ENCODE assay signal across 13 cellular contexts in the genomic region with DNA sequence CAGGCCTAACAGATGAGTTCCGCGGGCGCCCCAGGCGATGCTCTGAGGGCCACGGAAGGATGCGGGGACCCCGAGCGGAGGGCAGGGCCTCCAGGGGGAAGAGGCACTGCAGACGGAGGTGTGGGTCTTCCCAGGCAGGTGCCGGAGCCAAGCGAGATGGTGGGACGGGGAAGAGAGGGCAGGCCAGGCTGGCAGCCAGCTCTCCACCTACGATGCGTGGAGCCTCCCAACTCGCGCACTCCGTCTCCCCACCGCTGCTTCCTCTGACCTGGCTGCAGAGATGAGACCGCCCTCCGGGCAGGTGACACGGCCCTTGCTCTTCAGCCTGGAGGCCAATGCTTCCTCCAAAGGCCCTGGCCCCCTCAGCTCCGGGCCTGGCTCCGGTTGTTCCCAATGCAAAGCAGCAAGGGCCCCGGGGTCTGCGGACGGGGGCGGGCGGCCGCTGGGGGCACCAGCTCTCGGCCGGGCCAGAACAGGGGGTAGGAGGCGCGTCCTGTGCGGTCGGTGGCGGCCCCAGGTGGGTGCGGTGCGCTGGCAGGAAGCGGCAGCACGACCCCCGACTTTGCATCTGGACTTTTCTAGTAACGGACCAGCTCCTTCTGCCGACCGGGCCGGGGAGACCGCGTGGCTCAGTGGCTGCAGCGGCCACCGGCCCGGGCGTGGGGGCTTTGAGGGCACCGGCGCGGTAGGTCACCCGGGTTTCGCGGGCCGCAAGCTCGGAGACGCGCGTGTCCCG. TPM values are rescaled to one million over a fixed set of nuclear protein-coding genes. Genes with fewer than 3 reads are reported as not detected.
DNase-seq lines count a peak whose midpoint lies in the region; ATAC-seq, FAIRE-seq and TF ChIP-seq lines count a peak whose summit lies in the region.
"Had no signal": no experiment of that assay in that cellular context is flagged by ENCODE, and none has a peak within 500 bp of the region (broad histone marks: within the 10 kb centered on the region; RNA-seq: fewer than 3 reads in every experiment).

No MANE protein-coding gene starts in this region.

- peaks cover 97% of the 10 kb centered on the region for H3K27me3 ChIP-seq in BLaER1
- peaks cover 56% of the 10 kb centered on the region for H3K27me3 ChIP-seq in NT2/D1 (ENCODE audit: insufficient read depth, insufficient read length)
- peaks cover 22% of the 10 kb centered on the region for H3K27me3 ChIP-seq in hepatocyte
- peaks cover 4% of the 10 kb centered on the region for H3K27me3 ChIP-seq in prostate gland (replicated peaks; ENCODE audit: insufficient read depth)

- DNase-seq in NT2/D1 (ENCODE audit: low read depth, low spot score) (no peak), hepatocyte (ENCODE audit: low spot score) (no peak), prostate gland (ENCODE audit: low spot score) (no peak), NCI-H510A treated with DMSO at 0.1 percent for 48 hours (lab: John Stamatoyannopoulos, UW) (no peak), GM12891 (ENCODE audit: insufficient read length, low spot score) (no peak), DMS 273 treated with DMSO at 0.1 percent for 48 hours (lab: John Stamatoyannopoulos, UW) (no peak)
- DNase-seq: IMR-90, mesenchymal stem cell, NCI-H510A, T1000 had no signal

- peak overlapping the region; percentile 66 for H3K4me3 ChIP-seq in BLaER1
- peak overlapping the region; percentile 56 for H3K4me3 ChIP-seq in NT2/D1 (ENCODE audit: insufficient read length, low read depth)
- peak overlapping the region; percentile 61 for H3K4me3 ChIP-seq in hepatocyte
- H3K4me3 ChIP-seq in prostate gland, result peak overlapping the region; percentile 27 to 39

- H3K79me2 ChIP-seq in hepatocyte, result no peaks in the 10 kb centered on the region

- H3K9me3 ChIP-seq in BLaER1 (no peaks in the 10 kb centered on the region), NT2/D1 (ENCODE audit: insufficient read depth, low read length) (peaks cover 4% of the 10 kb centered on the region; the same call in 1 of the 2 replicates), hepatocyte (ENCODE audit: low read depth) (no peaks in the 10 kb centered on the region), prostate gland (no peaks in the 10 kb centered on the region)

- H3K9ac ChIP-seq in BLaER1, result 0 out of 2 replicates have a peak overlapping the region, but pooled peaks have one; percentile 7
- H3K9ac ChIP-seq in NT2/D1 (ENCODE audit: insufficient read length, low read depth), result peak overlapping the region; percentile 77

- no peaks in the 10 kb centered on the region for H3K9me2 ChIP-seq in hepatocyte (replicated peaks; ENCODE audit: insufficient read depth)

- no peak for FAIRE-seq in GM12891 (lab: Jason Lieb, UNC)
- FAIRE-seq: D721Med had no signal

- 34% methylated on average over 49 of the region's 63 CpGs for WGBS in hepatocyte (ENCODE audit: low lambda C conversion rate, missing lambda C conversion rate)
- 36% methylated on average over 60 of the region's 63 CpGs for WGBS in prostate gland

- peak overlapping the region; percentile 97 for H3K4me2 ChIP-seq in BLaER1
- peak overlapping the region; percentile 98 for H3K4me2 ChIP-seq in hepatocyte

- ATAC-seq in HG03196 (IDR thresholded peaks at IDR 0.05; ENCODE audit: unreplicated experiment), result no peak

- H3K27ac ChIP-seq in BLaER1, result no peak overlapping the region
- no peak overlapping the region for H3K27ac ChIP-seq in hepatocyte
- no peak overlapping the region for H3K27ac ChIP-seq in prostate gland

- intact Hi-C loops in prostate gland (cut with DNase I), result no loop called here

- H3K36me3 ChIP-seq in BLaER1, result no peaks in the 10 kb centered on the region
- H3K36me3 ChIP-seq in NT2/D1 (ENCODE audit: insufficient read depth, insufficient read length, low read length), result no peaks in the 10 kb centered on the region
- H3K36me3 ChIP-seq in hepatocyte (replicated peaks; ENCODE audit: insufficient read depth, low read depth), result no peaks in the 10 kb centered on the region
- H3K36me3 ChIP-seq in prostate gland, result no peaks in the 10 kb centered on the region

- H3K4me1 ChIP-seq in BLaER1 (peaks cover 52% of the 10 kb centered on the region), NT2/D1 (ENCODE audit: insufficient read depth, insufficient read length) (peaks cover 18% of the 10 kb centered on the region), hepatocyte (ENCODE audit: insufficient read depth) (peaks cover 11% of the 10 kb centered on the region), prostate gland (replicated peaks) (peaks cover 12% of the 10 kb centered on the region)

- TF ChIP-seq CTCF in hepatocyte (IDR thresholded peaks at IDR 0.05; ENCODE audit: poor library complexity) (no peak), prostate gland (IDR thresholded peaks at IDR 0.05) (no peak)

- no peak overlapping the region for H2AFZ ChIP-seq in hepatocyte

- H4K20me1 ChIP-seq in BLaER1, result peaks cover 66% of the 10 kb centered on the region
- peaks cover 2% of the 10 kb centered on the region for H4K20me1 ChIP-seq in hepatocyte (ENCODE audit: insufficient read depth, poor library complexity, severe bottlenecking)

- TF ChIP-seq POLR2A in prostate gland (IDR thresholded peaks at IDR 0.05), result no peak
- TF ChIP-seq POLR2A in GM12891 (IDR thresholded peaks at IDR 0.05; ENCODE audit: low read depth, low read length), result no peak

TF ChIP-seq in GM12891, 5 proteins besides CTCF, POLR2A, EP300 and RAD21:
- no peak for TF ChIP-seq PAX5 (IDR thresholded peaks at IDR 0.05; ENCODE audit: insufficient read depth, low read length, severe bottlenecking)
- no peak for TF ChIP-seq TAF1 (IDR thresholded peaks at IDR 0.05; ENCODE audit: low read depth, low read length)
- no peak for TF ChIP-seq SPI1 (IDR thresholded peaks at IDR 0.05; ENCODE audit: low read depth, low read length)
- no peak for TF ChIP-seq POLR2AphosphoS5 (IDR thresholded peaks at IDR 0.05; ENCODE audit: low read depth, low read length)
- no peak for TF ChIP-seq POU2F2 (IDR thresholded peaks at IDR 0.05; ENCODE audit: low read depth, low read length)

RNA-seq across cellular contexts. Expression of a gene that starts 1.5 kb away (rescaled TPM):
- total RNA-seq in hepatocyte, result 2.7 and 3.8 TPM in 2 replicates
- 3.8 and 4.7 TPM in 2 replicates for polyA plus RNA-seq in hepatocyte
- 10 to 100 TPM in 1 of 2 donors, under 1 TPM in 1; 0.59 to 11.9 TPM for total RNA-seq in prostate gland
- 0.06 TPM for polyA plus RNA-seq in GM12891 (2012; ENCODE audit: low read depth, missing spikeins)

RNA-seq across cellular contexts. Expression of a gene that starts 9.2 kb away (rescaled TPM):
- 25.8 and 27.2 TPM in 2 replicates for total RNA-seq in hepatocyte
- 29.3 and 34.3 TPM in 2 replicates for polyA plus RNA-seq in hepatocyte
- total RNA-seq in prostate gland, result 10 to 100 TPM; 86.1 to 87.5 TPM
- polyA plus RNA-seq in GM12891 (2012; ENCODE audit: low read depth, missing spikeins), result 3.6 TPM
